Comparison of ENCODE assay signal across 1 cellular context in the genomic region with DNA sequence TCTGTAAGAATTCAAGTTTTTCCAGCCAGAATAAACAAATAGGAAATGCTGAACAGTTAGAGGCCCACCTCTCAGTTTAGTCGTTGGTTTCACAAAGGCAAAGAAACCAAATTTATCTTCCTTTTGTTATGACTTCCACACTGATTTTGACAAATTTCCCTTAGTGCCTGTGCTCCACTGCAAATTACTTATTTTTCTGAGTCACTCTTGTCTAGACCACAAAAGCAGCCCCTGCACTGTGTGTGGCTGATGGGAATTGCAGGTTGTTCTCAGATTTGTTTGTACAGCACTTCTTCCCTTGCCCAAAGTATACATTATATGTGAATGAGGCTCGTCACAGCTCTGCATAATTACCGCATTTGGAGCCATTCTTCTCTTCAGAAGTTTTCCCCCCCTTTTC.
TF ChIP-seq lines count a peak whose summit lies in the region.

No MANE protein-coding gene starts in this region.

TF ChIP-seq in HepG2, 621 proteins besides CTCF, POLR2A, EP300 and RAD21 (continued from another document):
- TF ChIP-seq, protein P1, sequence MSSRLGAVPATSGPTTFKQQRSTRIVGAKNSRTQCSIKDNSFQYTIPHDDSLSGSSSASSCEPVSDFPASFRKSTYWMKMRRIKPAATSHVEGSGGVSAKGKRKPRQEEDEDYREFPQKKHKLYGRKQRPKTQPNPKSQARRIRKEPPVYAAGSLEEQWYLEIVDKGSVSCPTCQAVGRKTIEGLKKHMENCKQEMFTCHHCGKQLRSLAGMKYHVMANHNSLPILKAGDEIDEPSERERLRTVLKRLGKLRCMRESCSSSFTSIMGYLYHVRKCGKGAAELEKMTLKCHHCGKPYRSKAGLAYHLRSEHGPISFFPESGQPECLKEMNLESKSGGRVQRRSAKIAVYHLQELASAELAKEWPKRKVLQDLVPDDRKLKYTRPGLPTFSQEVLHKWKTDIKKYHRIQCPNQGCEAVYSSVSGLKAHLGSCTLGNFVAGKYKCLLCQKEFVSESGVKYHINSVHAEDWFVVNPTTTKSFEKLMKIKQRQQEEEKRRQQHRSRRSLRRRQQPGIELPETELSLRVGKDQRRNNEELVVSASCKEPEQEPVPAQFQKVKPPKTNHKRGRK (CRISPR knock-in tag; IDR thresholded peaks at IDR 0.05), result no peak
- no peak for TF ChIP-seq SMARCE1 (IDR thresholded peaks at IDR 0.05; ENCODE audit: borderline replicate concordance)
- TF ChIP-seq, protein P2, sequence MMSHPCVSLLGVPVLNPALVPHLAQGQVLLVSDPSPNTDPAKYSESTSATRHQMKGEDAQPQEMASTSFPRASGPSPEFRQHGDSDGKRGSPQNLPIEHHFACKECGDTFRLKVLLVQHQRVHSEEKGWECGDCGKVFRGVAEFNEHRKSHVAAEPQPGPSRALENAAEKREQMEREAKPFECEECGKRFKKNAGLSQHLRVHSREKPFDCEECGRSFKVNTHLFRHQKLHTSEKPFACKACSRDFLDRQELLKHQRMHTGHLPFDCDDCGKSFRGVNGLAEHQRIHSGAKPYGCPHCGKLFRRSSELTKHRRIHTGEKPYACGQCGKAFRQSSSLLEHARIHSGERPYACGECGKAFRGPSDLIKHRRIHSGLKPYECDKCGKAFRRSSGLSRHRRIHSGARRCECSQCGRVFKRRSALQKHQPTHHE (CRISPR knock-in tag; IDR thresholded peaks at IDR 0.05; ENCODE audit: borderline replicate concordance), result no peak
TF ChIP-seq in HepG2: peak in this region for 0.
